Comparison of ENCODE assay signal across 1 cellular context in genomic region chr7:17989546-17989945, GRCh38.
TF ChIP-seq lines count a peak whose summit lies in the region.

No MANE protein-coding gene starts in this region.

TF ChIP-seq in SK-N-SH treated with all-trans-retinoic acid at 6 μM for 48 hours, 23 proteins besides CTCF, POLR2A, EP300 and RAD21 (continued from another document):
- TF ChIP-seq CREB5 (CRISPR knock-in tag; IDR thresholded peaks at IDR 0.05; ENCODE audit: low read depth) (no peak), ZNF565 (CRISPR knock-in tag; conservative IDR thresholded peaks at IDR 0.05; ENCODE audit: low read depth) (no peak), PPARA (CRISPR knock-in tag; IDR thresholded peaks at IDR 0.05; ENCODE audit: borderline replicate concordance) (no peak), POU6F1 (CRISPR knock-in tag; IDR thresholded peaks at IDR 0.05; ENCODE audit: borderline replicate concordance, low read depth) (no peak)
TF ChIP-seq in SK-N-SH treated with all-trans-retinoic acid at 6 μM for 48 hours: peak in this region for 0.
